In genomic region chr3:180267202-180267843, GRCh38 we compare ENCODE assay signal across 10 cellular contexts.
DNase-seq lines count a peak whose midpoint lies in the region; ATAC-seq, FAIRE-seq and TF ChIP-seq lines count a peak whose summit lies in the region.
"Had no signal": no experiment of that assay in that cellular context is flagged by ENCODE, and none has a peak within 500 bp of the region (broad histone marks: within the 10 kb centered on the region; RNA-seq: fewer than 3 reads in every experiment).

No MANE protein-coding gene starts in this region.

- no peak for TF ChIP-seq CTCF in sigmoid colon (IDR thresholded peaks at IDR 0.05)

- no peaks in the 10 kb centered on the region for H3K4me1 Mint-ChIP-seq in central memory CD8-positive, alpha-beta T cell
- H3K4me1 Mint-ChIP-seq: immature natural killer cell had no signal

- H3K36me3 ChIP-seq in sigmoid colon: no peaks in the 10 kb centered on the region

- ATAC-seq in GM21526 (IDR thresholded peaks at IDR 0.05; ENCODE audit: low FRiP score, unreplicated experiment) (peak; percentile 100), HG03378 (IDR thresholded peaks at IDR 0.05; ENCODE audit: unreplicated experiment) (peak; percentile 100)
- ATAC-seq in central memory CD8-positive, alpha-beta T cell (replicated peaks; ENCODE audit: extremely low read depth, poor library complexity, severe bottlenecking): peak; percentile 54
- ATAC-seq: Panc1 had no signal

- DNase-seq in GM18507 (ENCODE audit: extremely low spot score, insufficient read length, low read depth) (peak; percentile 17), foreskin melanocyte (no peak), sigmoid colon (no peak), amniotic stem cell (lab: John Stamatoyannopoulos, UW) (no peak)
- no peak for DNase-seq in central memory CD8-positive, alpha-beta T cell (ENCODE audit: low spot score in 2 of 2)
- no peak for DNase-seq in activated naive CD4-positive, alpha-beta T cell treated with Interleukin-2 at 50 U/mL for 16 hours

- WGBS in sigmoid colon, 2 donors: 45 to 58% methylated on average over 3 of the region's 3 CpGs

- H3K4me3 Mint-ChIP-seq in central memory CD8-positive, alpha-beta T cell: peak overlapping the region; percentile 38

- no peaks in the 10 kb centered on the region for H3K4me1 ChIP-seq in sigmoid colon

- H3K9me3 Mint-ChIP-seq in central memory CD8-positive, alpha-beta T cell: peaks cover 5% of the 10 kb centered on the region

- H3K9me3 ChIP-seq in sigmoid colon: no peaks in the 10 kb centered on the region

- no peak overlapping the region for H3K27ac ChIP-seq in sigmoid colon

- no peak overlapping the region for H3K4me3 ChIP-seq in sigmoid colon

- no peak for TF ChIP-seq EP300 in sigmoid colon (IDR thresholded peaks at IDR 0.05)

- peak; percentile 96 for FAIRE-seq in GM18507 (lab: Jason Lieb, UNC)

- H3K36me3 Mint-ChIP-seq in central memory CD8-positive, alpha-beta T cell (ENCODE audit: insufficient read depth): no peaks in the 10 kb centered on the region

- no peaks in the 10 kb centered on the region for H3K27me3 ChIP-seq in sigmoid colon

- peak overlapping the region; percentile 30 for H3K27ac Mint-ChIP-seq in central memory CD8-positive, alpha-beta T cell (ENCODE audit: low read depth)

- intact Hi-C loops in sigmoid colon (cut with DNase I): no loop called here

- H3K27me3 Mint-ChIP-seq in central memory CD8-positive, alpha-beta T cell: no peaks in the 10 kb centered on the region

- TF ChIP-seq POLR2A in sigmoid colon (IDR thresholded peaks at IDR 0.05): no peak
